Comparison of ENCODE assay signal across 1 cellular context in the genomic region with DNA sequence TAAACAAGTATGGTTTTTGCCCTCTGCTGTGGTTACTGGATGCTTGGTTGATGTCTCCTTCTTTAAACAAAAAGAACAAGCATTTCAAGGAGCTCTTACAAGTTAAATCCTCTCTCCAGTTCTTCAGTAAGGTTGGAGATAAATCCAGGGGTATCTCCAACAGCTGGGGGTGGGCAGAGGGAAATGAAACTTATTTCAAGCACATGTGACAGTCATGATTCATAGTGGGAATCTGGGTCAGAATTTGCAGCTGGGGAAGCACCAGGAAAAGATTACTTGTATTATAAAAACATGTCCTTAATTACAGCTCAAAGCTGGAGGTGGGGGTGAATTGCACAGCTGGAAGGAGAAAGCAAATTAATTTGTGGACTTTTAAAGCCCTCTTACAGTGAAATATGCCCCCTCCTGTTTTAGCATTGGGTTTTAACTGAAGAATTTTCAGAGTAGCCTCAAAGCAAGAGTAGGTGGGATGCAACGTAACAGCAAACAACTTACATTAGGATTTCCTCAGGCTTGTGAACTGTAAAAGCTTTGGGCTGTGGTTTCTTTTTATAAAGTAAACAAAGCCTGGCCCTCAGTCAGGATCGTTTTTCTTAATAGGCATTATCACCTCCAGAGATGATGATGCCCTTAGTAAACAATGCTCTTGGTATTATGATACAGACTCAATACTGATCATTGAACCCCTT.
TF ChIP-seq lines count a peak whose summit lies in the region.

No MANE protein-coding gene starts in this region.

TF ChIP-seq in HepG2, 621 proteins besides CTCF, POLR2A, EP300 and RAD21 (continued from another document):
- TF ChIP-seq, protein P1, sequence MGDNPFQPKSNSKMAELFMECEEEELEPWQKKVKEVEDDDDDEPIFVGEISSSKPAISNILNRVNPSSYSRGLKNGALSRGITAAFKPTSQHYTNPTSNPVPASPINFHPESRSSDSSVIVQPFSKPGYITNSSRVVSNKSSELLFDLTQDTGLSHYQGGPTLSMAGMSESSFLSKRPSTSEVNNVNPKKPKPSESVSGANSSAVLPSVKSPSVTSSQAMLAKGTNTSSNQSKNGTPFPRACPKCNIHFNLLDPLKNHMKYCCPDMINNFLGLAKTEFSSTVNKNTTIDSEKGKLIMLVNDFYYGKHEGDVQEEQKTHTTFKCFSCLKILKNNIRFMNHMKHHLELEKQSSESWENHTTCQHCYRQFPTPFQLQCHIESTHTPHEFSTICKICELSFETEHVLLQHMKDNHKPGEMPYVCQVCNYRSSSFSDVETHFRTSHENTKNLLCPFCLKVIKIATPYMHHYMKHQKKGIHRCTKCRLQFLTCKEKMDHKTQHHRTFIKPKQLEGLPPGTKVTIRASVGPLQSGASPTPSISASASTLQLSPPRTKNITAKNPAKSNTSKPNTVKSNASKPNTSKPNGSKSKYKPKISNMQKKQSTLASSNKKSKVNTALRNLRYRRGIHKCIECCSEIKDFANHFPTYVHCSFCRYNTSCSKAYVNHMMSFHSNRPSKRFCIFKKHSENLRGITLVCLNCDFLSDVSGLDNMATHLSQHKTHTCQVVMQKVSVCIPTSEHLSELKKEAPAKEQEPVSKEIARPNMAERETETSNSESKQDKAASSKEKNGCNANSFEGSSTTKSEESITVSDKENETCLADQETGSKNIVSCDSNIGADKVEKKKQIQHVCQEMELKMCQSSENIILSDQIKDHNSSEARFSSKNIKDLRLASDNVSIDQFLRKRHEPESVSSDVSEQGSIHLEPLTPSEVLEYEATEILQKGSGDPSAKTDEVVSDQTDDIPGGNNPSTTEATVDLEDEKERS (CRISPR knock-in tag; IDR thresholded peaks at IDR 0.05): no peak
- TF ChIP-seq, protein P2, sequence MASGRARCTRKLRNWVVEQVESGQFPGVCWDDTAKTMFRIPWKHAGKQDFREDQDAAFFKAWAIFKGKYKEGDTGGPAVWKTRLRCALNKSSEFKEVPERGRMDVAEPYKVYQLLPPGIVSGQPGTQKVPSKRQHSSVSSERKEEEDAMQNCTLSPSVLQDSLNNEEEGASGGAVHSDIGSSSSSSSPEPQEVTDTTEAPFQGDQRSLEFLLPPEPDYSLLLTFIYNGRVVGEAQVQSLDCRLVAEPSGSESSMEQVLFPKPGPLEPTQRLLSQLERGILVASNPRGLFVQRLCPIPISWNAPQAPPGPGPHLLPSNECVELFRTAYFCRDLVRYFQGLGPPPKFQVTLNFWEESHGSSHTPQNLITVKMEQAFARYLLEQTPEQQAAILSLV (CRISPR knock-in tag; IDR thresholded peaks at IDR 0.05; ENCODE audit: borderline replicate concordance): no peak
- TF ChIP-seq ZNF850 (CRISPR knock-in tag; conservative IDR thresholded peaks at IDR 0.05) (no peak), ZNF235 (CRISPR knock-in tag; IDR thresholded peaks at IDR 0.05; ENCODE audit: borderline replicate concordance) (no peak), KDM3A (CRISPR knock-in tag; IDR thresholded peaks at IDR 0.05; ENCODE audit: low read depth) (no peak)
